8 cellular contexts compared by ENCODE assay signal in genomic region chrX:57821703-57822375, GRCh38.
DNase-seq lines count a peak whose midpoint lies in the region; ATAC-seq, FAIRE-seq and TF ChIP-seq lines count a peak whose summit lies in the region.

No MANE protein-coding gene starts in this region.

- intact Hi-C loops in uterus (cut with DNase I; ENCODE audit: low total_unique reads), result no loop called here

- peak; percentile 54 to 72 (median 60) for TF ChIP-seq CTCF in uterus (IDR thresholded peaks at IDR 0.05)

- FAIRE-seq in H54 (lab: Jason Lieb, UNC), result no peak

- no peaks in the 10 kb centered on the region for H3K9me3 ChIP-seq in uterus

- TF ChIP-seq POLR2A in H54 (IDR thresholded peaks at IDR 0.05; ENCODE audit: low read depth, low read length) (no peak), uterus (IDR thresholded peaks at IDR 0.05) (no peak)

- H3K9me3 Mint-ChIP-seq in memory B cell, result no peaks in the 10 kb centered on the region

- no peaks in the 10 kb centered on the region for H3K27me3 Mint-ChIP-seq in memory B cell

- H3K4me1 Mint-ChIP-seq in memory B cell, result peaks cover 3% of the 10 kb centered on the region

- peaks cover 0 to 6% of the 10 kb centered on the region in 2 donors for H3K27me3 ChIP-seq in uterus

- no peak overlapping the region for H3K27ac ChIP-seq in uterus

- H3K36me3 Mint-ChIP-seq in memory B cell, result no peaks in the 10 kb centered on the region

- H3K4me3 ChIP-seq in uterus, result no peak overlapping the region

- H3K36me3 ChIP-seq in uterus, result no peaks in the 10 kb centered on the region

- ATAC-seq in memory B cell (ENCODE audit: low read depth), result peak; percentile 54

- H3K4me3 Mint-ChIP-seq in memory B cell, result peak overlapping the region; percentile 4

- no peaks in the 10 kb centered on the region for H3K4me1 ChIP-seq in uterus

- peak; percentile 1 for DNase-seq in activated CD4-positive, CD25-positive, alpha-beta regulatory T cell treated with anti-CD3 and anti-CD28 coated beads, Interleukin-2, amount 50 U/mL, for 16 hours (ENCODE audit: low read depth, low spot score)
- DNase-seq in activated CD4-positive, CD25-positive, alpha-beta regulatory T cell treated with anti-CD3 and anti-CD28 coated beads, Interleukin-2, amount 50 U/mL, for 72 hours, result no peak
- DNase-seq in H54 (ENCODE audit: insufficient read length, low spot score) (peak; percentile 7), NCI-H1105 treated with DMSO at 0.1 percent for 48 hours (lab: John Stamatoyannopoulos, UW) (peak; percentile 63), SKM-1 treated with dmso at 0.1 percent for 144 hours (lab: John Stamatoyannopoulos, UW; ENCODE audit: unreplicated experiment) (peak; percentile 6), memory B cell (ENCODE audit: low spot score in 2 of 2) (peak; percentile 21 to 51), uterus (peak in 1 of 2 donors; percentile 28)
- DNase-seq in effector CD4-positive, alpha-beta T cell, result peak; percentile 22

- no peak overlapping the region for H3K27ac Mint-ChIP-seq in memory B cell
